1 cellular context compared by ENCODE assay signal in genomic region chr9:6757132-6757987, GRCh38.
TF ChIP-seq lines count a peak whose summit lies in the region.

Gene KDM4C (plus strand): TSS chr9:6757973. CDS start chr9:6792989, 35,016 bp downstream.

TF ChIP-seq in K562, 482 proteins besides CTCF, POLR2A, EP300 and RAD21 (continued from another document and continues in another):
- TF ChIP-seq ESRRB (CRISPR knock-in tag; IDR thresholded peaks at IDR 0.05; ENCODE audit: borderline replicate concordance) = no peak
- TF ChIP-seq CTBP1 (IDR thresholded peaks at IDR 0.05; ENCODE audit: borderline replicate concordance) = peak; percentile 70; the same call in 1 of the 2 replicates
- peak; percentile 42; the same call in 1 of the 2 replicates for TF ChIP-seq CHD2 (IDR thresholded peaks at IDR 0.05; ENCODE audit: low read depth, low read length)
- no peak for TF ChIP-seq ID3 (CRISPR knock-in tag; IDR thresholded peaks at IDR 0.05)
- no peak for TF ChIP-seq ID3 (tag; IDR thresholded peaks at IDR 0.05)
- no peak for TF ChIP-seq ZNF668 (CRISPR knock-in tag; IDR thresholded peaks at IDR 0.05)
- peak; percentile 73 for TF ChIP-seq KDM5B (IDR thresholded peaks at IDR 0.05; ENCODE audit: insufficient replicate concordance, low read depth, low read length)
- TF ChIP-seq ZBTB1 (CRISPR knock-in tag; IDR thresholded peaks at IDR 0.05; ENCODE audit: borderline replicate concordance, low read depth) = no peak
- peak; percentile 89; the same call in 1 of the 2 replicates for TF ChIP-seq NKRF (IDR thresholded peaks at IDR 0.05; ENCODE audit: borderline replicate concordance)
- peak; percentile 58; the same call in 1 of the 2 replicates for TF ChIP-seq JUND (IDR thresholded peaks at IDR 0.05; ENCODE audit: borderline replicate concordance, low read depth, low read length)
- peak; percentile 14; the same call in 2 of the 3 replicates for TF ChIP-seq JUND (tag; IDR thresholded peaks at IDR 0.05; ENCODE audit: borderline replicate concordance, low read depth, low read length)
- peak; percentile 20; the same call in 1 of the 2 replicates for TF ChIP-seq MXI1 (IDR thresholded peaks at IDR 0.05; ENCODE audit: low read depth, low read length)
- peak; percentile 18 to 93 for TF ChIP-seq FOXK2 (conservative IDR thresholded peaks at IDR 0.05 in 1 of 2, IDR thresholded peaks at IDR 0.05 in 1 of 2; ENCODE audit: low read depth in 2 of 2)
- TF ChIP-seq POLR2B (IDR thresholded peaks at IDR 0.05; ENCODE audit: low read depth, partially characterized antibody) = peak; percentile 85
- no peak for TF ChIP-seq RFX1 (IDR thresholded peaks at IDR 0.05)
- TF ChIP-seq SAP30 (IDR thresholded peaks at IDR 0.05; ENCODE audit: borderline replicate concordance, insufficient read depth, low read depth, low read length, poor library complexity, severe bottlenecking) = peak; percentile 56
- TF ChIP-seq ATF3 (IDR thresholded peaks at IDR 0.05) = peak; percentile 62
- TF ChIP-seq ATF3 (CRISPR knock-in tag; conservative IDR thresholded peaks at IDR 0.05) = no peak
- TF ChIP-seq YY1 (IDR thresholded peaks at IDR 0.05; ENCODE audit: borderline replicate concordance in 1 of 3, control insufficient read depth in 1 of 3, extremely low read depth in 1 of 3, insufficient read depth in 3 of 3, insufficient read length in 1 of 3, insufficient replicate concordance in 2 of 3, low read depth in 1 of 3, low read length in 2 of 3) = peak; percentile 39 to 89 (median 80)
- no peak for TF ChIP-seq ZNF239 (CRISPR knock-in tag; IDR thresholded peaks at IDR 0.05)
- peak; percentile 90 for TF ChIP-seq MGA (IDR thresholded peaks at IDR 0.05)
- no peak for TF ChIP-seq ZNF75A (CRISPR knock-in tag; IDR thresholded peaks at IDR 0.05)
- no peak for TF ChIP-seq HDAC2 (IDR thresholded peaks at IDR 0.05)
- no peak for TF ChIP-seq HMG20A (CRISPR knock-in tag; conservative IDR thresholded peaks at IDR 0.05)
- TF ChIP-seq CBX3 (IDR thresholded peaks at IDR 0.05; ENCODE audit: borderline replicate concordance in 1 of 2, low read length in 2 of 2) = no peak; a peak in 1 of 3 replicates
- peak; percentile 58 for TF ChIP-seq ARID1B (IDR thresholded peaks at IDR 0.05)
- TF ChIP-seq GTF2A2 (tag; IDR thresholded peaks at IDR 0.05) = no peak
- peak; percentile 50 to 87; a peak in 1 of 4 replicates for TF ChIP-seq TEAD1 (CRISPR knock-in tag; IDR thresholded peaks at IDR 0.05)
- no peak for TF ChIP-seq TRIM24 (IDR thresholded peaks at IDR 0.05)
- TF ChIP-seq SRSF7 (optimal IDR thresholded peaks at IDR 0.05; ENCODE audit: low read depth, low read length) = no peak
- TF ChIP-seq E2F6 (IDR thresholded peaks at IDR 0.05; ENCODE audit: borderline replicate concordance in 1 of 2, extremely low read depth in 1 of 2, insufficient read depth in 1 of 2, insufficient read length in 1 of 2, low read depth in 1 of 2, low read length in 1 of 2, poor library complexity in 1 of 2, severe bottlenecking in 1 of 2) = peak; percentile 58 to 84
- no peak for TF ChIP-seq ZNF707 (CRISPR knock-in tag; conservative IDR thresholded peaks at IDR 0.05)
- TF ChIP-seq ELK1 (CRISPR knock-in tag; IDR thresholded peaks at IDR 0.05) = no peak
- TF ChIP-seq SUPT5H (IDR thresholded peaks at IDR 0.05) = peak; percentile 86
- no peak for TF ChIP-seq PBX2 (CRISPR knock-in tag; IDR thresholded peaks at IDR 0.05; ENCODE audit: low read depth)
- no peak for TF ChIP-seq PBX2 (tag; conservative IDR thresholded peaks at IDR 0.05; ENCODE audit: low read depth)
- peak; percentile 93 for TF ChIP-seq POLR2G (IDR thresholded peaks at IDR 0.05; ENCODE audit: low read depth, low read length)
